22 cellular contexts compared by ENCODE assay signal in genomic region chr4:184843984-184844554, GRCh38. TPM values are rescaled to one million over a fixed set of nuclear protein-coding genes. Genes with fewer than 3 reads are reported as not detected.
DNase-seq lines count a peak whose midpoint lies in the region; ATAC-seq and TF ChIP-seq lines count a peak whose summit lies in the region.
"Had no signal": no experiment of that assay in that cellular context is flagged by ENCODE, and none has a peak within 500 bp of the region (broad histone marks: within the 10 kb centered on the region; RNA-seq: fewer than 3 reads in every experiment).

No MANE protein-coding gene starts in this region.

- H3K27me3 Mint-ChIP-seq in activated naive CD4-positive, alpha-beta T cell treated with anti-CD3 and anti-CD28 coated beads for 36 hours (ENCODE audit: low read depth) = no peaks in the 10 kb centered on the region
- peaks cover 3% of the 10 kb centered on the region for H3K27me3 Mint-ChIP-seq in endothelial cell (ENCODE audit: unreplicated experiment)

- peaks cover 14% of the 10 kb centered on the region for H3K4me1 Mint-ChIP-seq in activated naive CD4-positive, alpha-beta T cell treated with anti-CD3 and anti-CD28 coated beads for 36 hours (ENCODE audit: low read depth)
- H3K4me1 Mint-ChIP-seq in endothelial cell (ENCODE audit: unreplicated experiment) = no peaks in the 10 kb centered on the region
- H3K4me1 Mint-ChIP-seq: H9, naive B cell had no signal

- CTCF ChIA-PET in activated naive CD4-positive, alpha-beta T cell treated with anti-CD3 and anti-CD28 coated beads for 36 hours (lab: Charles Lee) = no interaction called here

- DNase-seq in activated naive CD4-positive, alpha-beta T cell treated with anti-CD3 and anti-CD28 coated beads for 36 hours = peak; percentile 30
- DNase-seq in activated naive CD4-positive, alpha-beta T cell (lab: John Stamatoyannopoulos, UW) = no peak
- DNase-seq in HUDEP-2 (lab: John Stamatoyannopoulos, UW; ENCODE audit: unreplicated experiment in 76 of 76) = peak in 55 of 76 experiments; percentile 1 to 73 (median 28)
- peak; percentile 43 for DNase-seq in amniotic epithelial cell (ENCODE audit: low read depth)
- peak; percentile 4 for DNase-seq in stimulated activated CD4-positive, alpha-beta T cell treated with anti-CD3 and anti-CD28 coated beads, Interleukin-2, amount 100 ng/mL, for 4 hours (ENCODE audit: low read depth)
- no peak for DNase-seq in endothelial cell (ENCODE audit: low spot score)
- no peak for DNase-seq in RPMI8226
- DNase-seq in heart left ventricle = no peak
- DNase-seq: activated gamma-delta T cell, COR-L47, H9, mesenchymal stem cell, naive B cell, NCI-H1048, NCI-H187 treated with DMSO at 0.1 percent for 48 hours, NCI-H345, PC-9, SJCRH30, T-helper 1 cell, upper lobe of left lung had no signal

- H3K27ac ChIP-seq in heart left ventricle = no peak overlapping the region
- H3K27ac ChIP-seq: SJCRH30, upper lobe of left lung, VCaP had no signal

- ATAC-seq in heart left ventricle = no peak
- ATAC-seq: sciatic nerve had no signal

- H3K36me3 Mint-ChIP-seq in activated naive CD4-positive, alpha-beta T cell treated with anti-CD3 and anti-CD28 coated beads for 36 hours (ENCODE audit: low read depth) = no peaks in the 10 kb centered on the region
- H3K36me3 Mint-ChIP-seq in endothelial cell (ENCODE audit: low read depth, unreplicated experiment) = no peaks in the 10 kb centered on the region
- H3K36me3 Mint-ChIP-seq: naive B cell had no signal

- H3K9me3 ChIP-seq in heart left ventricle = no peaks in the 10 kb centered on the region
- H3K9me3 ChIP-seq: SJCRH30, upper lobe of left lung had no signal

- intact Hi-C loops in activated naive CD4-positive, alpha-beta T cell treated with anti-CD3 and anti-CD28 coated beads for 36 hours (cut with micrococcal nuclease) = no loop called here
- intact Hi-C loops in heart left ventricle (cut with DNase I) = no loop called here

- peaks cover 0 to 17% (median 0%) of the 10 kb centered on the region in 12 donors for H3K4me1 ChIP-seq in heart left ventricle

- H3K9me3 Mint-ChIP-seq in activated naive CD4-positive, alpha-beta T cell treated with anti-CD3 and anti-CD28 coated beads for 36 hours = no peaks in the 10 kb centered on the region
- no peaks in the 10 kb centered on the region for H3K9me3 Mint-ChIP-seq in endothelial cell (ENCODE audit: unreplicated experiment)
- H3K9me3 Mint-ChIP-seq: H9, naive B cell had no signal

- H3K27me3 ChIP-seq in heart left ventricle = no peaks in the 10 kb centered on the region
- H3K27me3 ChIP-seq: SJCRH30, upper lobe of left lung had no signal

- no peak overlapping the region for H3K4me3 Mint-ChIP-seq in activated naive CD4-positive, alpha-beta T cell treated with anti-CD3 and anti-CD28 coated beads for 36 hours
- H3K4me3 Mint-ChIP-seq in endothelial cell (ENCODE audit: unreplicated experiment) = no peak overlapping the region
- H3K4me3 Mint-ChIP-seq: H9, naive B cell had no signal

- 73 to 77% (median 74%) methylated on average over 16 of the region's 16 CpGs for WGBS in heart left ventricle, 4 donors

- TF ChIP-seq POLR2A in heart left ventricle (IDR thresholded peaks at IDR 0.05) = no peak

- TF ChIP-seq CTCF in endothelial cell (IDR thresholded peaks at IDR 0.05; ENCODE audit: unreplicated experiment) = no peak
- no peak for TF ChIP-seq CTCF in heart left ventricle (IDR thresholded peaks at IDR 0.05)

- no peaks in the 10 kb centered on the region for H3K36me3 ChIP-seq in heart left ventricle
- H3K36me3 ChIP-seq: SJCRH30, upper lobe of left lung had no signal

- H3K4me3 ChIP-seq in heart left ventricle = no peak overlapping the region
- H3K4me3 ChIP-seq: PC-9, SJCRH30, upper lobe of left lung had no signal

- H3K27ac Mint-ChIP-seq in activated naive CD4-positive, alpha-beta T cell treated with anti-CD3 and anti-CD28 coated beads for 36 hours = no peak overlapping the region
- no peak overlapping the region for H3K27ac Mint-ChIP-seq in endothelial cell (ENCODE audit: unreplicated experiment)
- H3K27ac Mint-ChIP-seq: H9 had no signal

RNA-seq across cellular contexts. Expression of gene ACSL1, which starts 18.3 kb away (rescaled TPM):
- total RNA-seq in activated naive CD4-positive, alpha-beta T cell treated with anti-CD3 and anti-CD28 coated beads for 36 hours = 10 to 100 TPM; 29.8 to 31.9 TPM
- total RNA-seq in endothelial cell (ENCODE audit: unreplicated experiment) = 4.3 TPM
- 100 to 1,000 TPM; 171 to 603 (median 266) TPM for total RNA-seq in heart left ventricle
- polyA plus RNA-seq in heart left ventricle = 100 to 1,000 TPM; 236 to 301 TPM

Comparison
In these comparisons a context has a peak if more than half of its experiments do, and no peak if none do; other contexts are left out.
1. DNase-seq: peak in activated naive CD4-positive, alpha-beta T cell treated with anti-CD3 and anti-CD28 coated beads for 36 hours (single experiment), HUDEP-2 (55 of 76), amniotic epithelial cell (single experiment) and stimulated activated CD4-positive, alpha-beta T cell treated with anti-CD3 and anti-CD28 coated beads, Interleukin-2, amount 100 ng/mL, for 4 hours (single experiment); none in activated naive CD4-positive, alpha-beta T cell (0 of 4), endothelial cell (single experiment), RPMI8226 (single experiment) and heart left ventricle (0 of 5).
2. RNA of gene ACSL1, which starts 18.3 kb away (total RNA-seq): 171 to 603 TPM in heart left ventricle; 29.8 to 31.9 TPM in activated naive CD4-positive, alpha-beta T cell treated with anti-CD3 and anti-CD28 coated beads for 36 hours and 4.3 TPM in endothelial cell (single experiment); every median in the first group is over 4 times any median in the second.